Comparison of ENCODE assay signal across 29 cellular contexts in the genomic region with DNA sequence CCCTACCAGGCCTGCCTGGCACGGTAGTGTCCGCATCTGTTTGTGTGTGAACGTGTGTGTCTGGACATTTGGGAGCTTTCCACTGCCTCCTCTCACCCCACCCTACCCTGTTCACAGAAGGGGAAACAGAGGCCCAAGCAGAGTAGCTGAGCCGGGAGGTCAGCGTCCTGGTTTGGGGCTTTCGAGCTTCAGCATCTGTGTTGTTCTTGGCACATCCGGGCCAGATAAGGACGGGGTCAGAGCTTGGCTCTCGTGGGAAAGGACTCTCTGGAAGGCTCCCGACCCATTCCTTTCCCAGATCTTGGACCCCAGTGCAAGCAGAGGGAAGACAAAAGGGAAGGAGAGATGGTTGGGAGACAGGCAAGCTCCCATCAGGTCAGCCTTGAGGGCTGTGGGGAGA. TPM values are rescaled to one million over a fixed set of nuclear protein-coding genes. Genes with fewer than 3 reads are reported as not detected.
"Had no signal": no experiment of that assay in that cellular context is flagged by ENCODE, and none has a peak within 500 bp of the region (broad histone marks: within the 10 kb centered on the region; RNA-seq: fewer than 3 reads in every experiment).

No MANE protein-coding gene starts in this region.

- H3K4me3 ChIP-seq: hepatocyte, lung, mucosa of descending colon, testis, transverse colon had no signal

- H3K27me3 ChIP-seq: hepatocyte, testis, transverse colon had no signal

- H2AFZ ChIP-seq: hepatocyte had no signal

- DNase-seq: activated CD4-positive, alpha-beta memory T cell treated with anti-CD3 and anti-CD28 coated beads, Interleukin-2, amount 10 ng/mL, durations not matched to agents 7 days and 5 days; activated CD4-positive, alpha-beta T cell treated with anti-CD3 and anti-CD28 coated beads, Interleukin-2, amount 10 ng/mL, durations not matched to agents 24 days and 14 days; activated CD8-positive, alpha-beta memory T cell treated with anti-CD3 and anti-CD28 coated beads, Interleukin-2, amount 50 U/mL, for 48 hours; activated gamma-delta T cell treated with Interleukin-2 at 50 U/mL for 16 hours; activated naive CD4-positive, alpha-beta T cell treated with anti-CD3 and anti-CD28 coated beads, Interleukin-2, amount 50 U/mL, for 16 hours; activated T-cell treated with anti-CD3 and anti-CD28 coated beads, Interleukin-2, amount 50 U/mL, for 24 hours; amniotic stem cell; dermis blood vessel endothelial cell; effector CD4-positive, alpha-beta T cell; foreskin keratinocyte; mucosa of descending colon; retina; SK-N-SH; stimulated activated naive CD4-positive, alpha-beta T cell treated with Interleukin-2 at 50 U/mL for 16 hours; SW 1271; T-helper 9 cell; testis; transverse colon; WERI-Rb-1 had no signal

- H3K4me2 ChIP-seq: hepatocyte, SK-N-SH had no signal

- H3K4me1 ChIP-seq: foreskin keratinocyte had no signal

- H3K9ac ChIP-seq: SK-N-SH had no signal

- H3K9me3 ChIP-seq: mucosa of descending colon, neutrophil, SK-N-SH, testis, transverse colon had no signal

- ATAC-seq: activated CD4-positive, CD25-positive, alpha-beta regulatory T cell treated with anti-CD3 and anti-CD28 coated beads, Interleukin-2, amount 50 U/mL, for 24 hours; foreskin keratinocyte; mucosa of descending colon; natural killer cell treated with Interleukin-12 subunit alpha and Interleukin-12 subunit beta and Interleukin-15 and Interleukin-18, amount 100 ng/mL, for 72 hours had no signal

- H3K36me3 ChIP-seq: neutrophil, transverse colon, WERI-Rb-1 had no signal

- FAIRE-seq: astrocyte, colon, keratinocyte, TTC549 had no signal

- H3K79me2 ChIP-seq: hepatocyte had no signal

- H3K27ac ChIP-seq: foreskin keratinocyte, hepatocyte, neutrophil, testis, transverse colon, WERI-Rb-1 had no signal

RNA-seq across cellular contexts. Expression of gene PTH1R, which starts 6.3 kb away (rescaled TPM):
- total RNA-seq: activated CD4-positive, alpha-beta memory T cell treated with anti-CD3 and anti-CD28 coated beads, Interleukin-2, amount 10 ng/mL, durations not matched to agents 7 days and 5 days; activated CD4-positive, alpha-beta T cell treated with anti-CD3 and anti-CD28 coated beads, Interleukin-2, amount 10 ng/mL, durations not matched to agents 24 days and 14 days; foreskin keratinocyte; glomerular endothelial cell; natural killer cell treated with Interleukin-12 subunit alpha and Interleukin-12 subunit beta and Interleukin-15 and Interleukin-18, amount 100 ng/mL, for 72 hours had no signal
- polyA plus RNA-seq: foreskin keratinocyte, keratinocyte had no signal

RNA-seq across cellular contexts. Expression of gene MYL3, which starts 8.0 kb away (rescaled TPM):
- total RNA-seq: activated CD4-positive, alpha-beta memory T cell treated with anti-CD3 and anti-CD28 coated beads, Interleukin-2, amount 10 ng/mL, durations not matched to agents 7 days and 5 days; activated CD4-positive, alpha-beta T cell treated with anti-CD3 and anti-CD28 coated beads, Interleukin-2, amount 10 ng/mL, durations not matched to agents 24 days and 14 days; dermis blood vessel endothelial cell; foreskin keratinocyte; glomerular endothelial cell; natural killer cell treated with Interleukin-12 subunit alpha and Interleukin-12 subunit beta and Interleukin-15 and Interleukin-18, amount 100 ng/mL, for 72 hours had no signal
- polyA plus RNA-seq: foreskin keratinocyte, keratinocyte, SK-N-SH had no signal
